ENCODE assay signal across 11 cellular contexts in the genomic region with DNA sequence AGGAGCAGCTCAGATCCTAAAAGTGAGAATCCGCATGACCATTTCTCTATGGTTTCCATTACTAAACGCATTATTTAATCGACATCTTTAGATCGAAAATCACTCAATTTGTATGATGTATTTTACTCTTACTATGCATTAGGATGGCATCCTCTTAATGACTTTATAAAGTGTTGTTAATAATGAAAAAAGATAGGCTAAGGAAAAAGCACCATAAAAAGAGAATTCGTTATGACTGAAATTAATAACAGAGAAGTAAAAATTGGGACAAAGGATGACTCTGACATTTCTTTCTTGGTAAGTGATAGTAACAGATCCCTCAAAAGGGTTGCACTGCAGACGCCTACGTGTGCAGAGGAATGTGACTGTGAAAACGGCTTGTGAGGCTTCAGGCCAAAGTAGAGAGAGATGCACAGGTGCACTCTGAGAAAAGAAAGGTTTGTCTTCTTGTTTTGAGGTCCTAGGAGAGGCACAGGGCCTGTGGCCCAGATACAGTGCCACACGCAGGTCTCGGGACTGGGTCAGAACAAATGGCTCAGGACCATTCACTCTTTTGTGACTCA.
"Had no signal": no experiment of that assay in that cellular context is flagged by ENCODE, and none has a peak within 500 bp of the region (broad histone marks: within the 10 kb centered on the region; RNA-seq: fewer than 3 reads in every experiment).

No MANE protein-coding gene starts in this region.

- FAIRE-seq: H1, H54 had no signal

- H2AFZ ChIP-seq: GM23248, GM23338 had no signal

- H3K9ac ChIP-seq: GM23248 had no signal

- H3K36me3 ChIP-seq: HAP-1 had no signal

- H3K4me3 ChIP-seq: GM23248, GM23338, HAP-1 had no signal

- H3K27ac ChIP-seq: GM23248 had no signal

- DNase-seq: GM23248, GOT3, H7, H9, HCEC 1CT, HFFc6 had no signal

- ATAC-seq: GM23338, HCT116 had no signal

- H3K4me2 ChIP-seq: GM23338 had no signal

- H3K4me1 ChIP-seq: HAP-1 had no signal
